In the genomic region with DNA sequence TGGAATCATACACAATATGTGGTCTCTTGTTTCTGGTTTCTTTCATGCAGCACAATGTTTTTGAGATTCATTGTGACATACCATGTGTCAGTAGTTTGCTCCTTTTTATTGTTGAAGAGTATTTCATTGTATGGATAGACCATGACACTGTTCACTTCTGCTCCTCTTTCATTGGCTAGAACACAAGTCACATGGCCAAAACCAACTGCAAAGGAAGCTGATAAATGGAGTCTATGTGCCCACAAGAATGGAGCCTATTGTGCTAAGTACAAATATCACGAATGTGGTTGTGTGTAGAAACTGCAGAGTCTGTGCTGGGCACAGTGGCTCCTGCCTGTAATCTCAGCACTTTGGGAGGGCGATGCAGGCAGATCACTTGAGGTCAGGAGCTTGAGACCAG, we compare ENCODE assay signal across 16 cellular contexts. TPM values are rescaled to one million over a fixed set of nuclear protein-coding genes. Genes with fewer than 3 reads are reported as not detected.
DNase-seq lines count a peak whose midpoint lies in the region; ATAC-seq and TF ChIP-seq lines count a peak whose summit lies in the region.
"Had no signal": no experiment of that assay in that cellular context is flagged by ENCODE, and none has a peak within 500 bp of the region (broad histone marks: within the 10 kb centered on the region; RNA-seq: fewer than 3 reads in every experiment).

No MANE protein-coding gene starts in this region.

- H2BK120ac ChIP-seq in neuronal stem cell (ENCODE audit: low read depth, low read length), result no peak overlapping the region

- H3K4ac ChIP-seq in neuronal stem cell (ENCODE audit: low read length), result no peak overlapping the region

- H4K8ac ChIP-seq in neuronal stem cell (ENCODE audit: low read depth, low read length), result no peak overlapping the region

- H3K4me3 ChIP-seq in GM23338 (no peak overlapping the region), neuronal stem cell (ENCODE audit: low read length in 2 of 2) (no peak overlapping the region), spleen (no peak overlapping the region), dorsolateral prefrontal cortex (no peak overlapping the region)
- H3K4me3 ChIP-seq in Jurkat, Clone E6-1 (ENCODE audit: low read length), result no peak overlapping the region
- H3K4me3 ChIP-seq: A549, HAP-1 had no signal

- no peak overlapping the region for H2BK15ac ChIP-seq in neuronal stem cell (ENCODE audit: low read length)

- no peak overlapping the region for H3K18ac ChIP-seq in neuronal stem cell (ENCODE audit: low read length)

- CTCF ChIA-PET in WTC11 (lab: Charles Lee), result no interaction called here

- H2AFZ ChIP-seq in GM23338, result peak overlapping the region; percentile 7; the same call in 1 of the 2 replicates
- H2AFZ ChIP-seq in neuronal stem cell (ENCODE audit: low read length), result no peak overlapping the region

- no peak overlapping the region for H3K14ac ChIP-seq in neuronal stem cell (ENCODE audit: low read length)

- no peak overlapping the region for H2AK5ac ChIP-seq in neuronal stem cell (ENCODE audit: low read depth, low read length)

- POLR2A ChIA-PET in WTC11 (lab: Charles Lee), result no interaction called here

- H3K79me1 ChIP-seq in neuronal stem cell (ENCODE audit: low read depth, low read length), result no peaks in the 10 kb centered on the region

- H3K27me3 ChIP-seq in GM23338 (ENCODE audit: insufficient read depth), result no peaks in the 10 kb centered on the region
- H3K27me3 ChIP-seq in neuronal stem cell (ENCODE audit: control insufficient read depth in 3 of 3, insufficient read depth in 3 of 3, low read depth in 1 of 3, low read length in 3 of 3), result no peaks in the 10 kb centered on the region
- H3K27me3 ChIP-seq in spleen (replicated peaks in 1 of 7), result peaks cover 0 to 15% (median 0%) of the 10 kb centered on the region in 7 donors
- no peaks in the 10 kb centered on the region for H3K27me3 ChIP-seq in dorsolateral prefrontal cortex

- H3K4me1 Mint-ChIP-seq in GM23338 (no peaks in the 10 kb centered on the region), WTC11 (peaks cover 13% of the 10 kb centered on the region)

- no peak overlapping the region for H3K9ac ChIP-seq in neuronal stem cell (ENCODE audit: low read depth, low read length, poor library complexity)

- H3K4me1 ChIP-seq in GM23338 (ENCODE audit: insufficient read depth) (peaks cover 10% of the 10 kb centered on the region; the same call in 1 of the 2 replicates), neuronal stem cell (ENCODE audit: control insufficient read depth in 2 of 2, insufficient read depth in 1 of 2, low read depth in 1 of 2, low read length in 2 of 2) (no peaks in the 10 kb centered on the region), spleen (peaks cover 0 to 12% (median 3%) of the 10 kb centered on the region in 6 donors)
- H3K4me1 ChIP-seq: A549, Caco-2, HAP-1 had no signal

- no CpG with 5 or more reads among the region's 2 CpGs for WGBS in neuronal stem cell (ENCODE audit: extremely low coverage in 2 of 2, insufficient read length in 2 of 2, insufficient replicate concordance in 1 of 2), 2 donors
- 84 to 97% (median 93%) methylated on average over 2 of the region's 2 CpGs for WGBS in spleen, 5 donors

- no peaks in the 10 kb centered on the region for H3K79me2 ChIP-seq in GM23338 (replicated peaks; ENCODE audit: insufficient read depth)

- no peaks in the 10 kb centered on the region for H3K36me3 Mint-ChIP-seq in GM23338 (ENCODE audit: low read depth)
- H3K36me3 Mint-ChIP-seq in WTC11, result no peaks in the 10 kb centered on the region
- H3K36me3 Mint-ChIP-seq: CD14-positive monocyte; CD8-positive, alpha-beta T cell had no signal

- no peak overlapping the region for H3K4me3 Mint-ChIP-seq in GM23338
- no peak overlapping the region for H3K4me3 Mint-ChIP-seq in WTC11
- H3K4me3 Mint-ChIP-seq: CD14-positive monocyte; CD8-positive, alpha-beta T cell had no signal

- H2BK12ac ChIP-seq in neuronal stem cell (ENCODE audit: low read length), result no peak overlapping the region

- no peak overlapping the region for H3K27ac Mint-ChIP-seq in GM23338
- no peak overlapping the region for H3K27ac Mint-ChIP-seq in WTC11
- H3K27ac Mint-ChIP-seq: CD14-positive monocyte; CD8-positive, alpha-beta T cell had no signal

- H3K23ac ChIP-seq in neuronal stem cell (ENCODE audit: low read depth, low read length, poor library complexity), result no peak overlapping the region

- no peak overlapping the region for H2BK5ac ChIP-seq in neuronal stem cell (ENCODE audit: low read length)

- TF ChIP-seq POLR2A in spleen (IDR thresholded peaks at IDR 0.05), result no peak

- no peaks in the 10 kb centered on the region; the same call in 1 of the 2 replicates for H3K9me2 ChIP-seq in GM23338 (ENCODE audit: insufficient read depth)

- no peaks in the 10 kb centered on the region for H4K20me1 ChIP-seq in GM23338 (replicated peaks; ENCODE audit: insufficient read depth)

- H3K9me3 Mint-ChIP-seq in GM23338, result peaks cover under 1% of the 10 kb centered on the region; the same call in 1 of the 3 replicates
- H3K9me3 Mint-ChIP-seq in WTC11, result peaks cover under 1% of the 10 kb centered on the region; the same call in 1 of the 2 replicates
- H3K9me3 Mint-ChIP-seq: CD14-positive monocyte; CD8-positive, alpha-beta T cell had no signal

- peaks cover 5% of the 10 kb centered on the region for H3F3A ChIP-seq in GM23338 (replicated peaks; ENCODE audit: low read depth)

- H4K91ac ChIP-seq in neuronal stem cell (ENCODE audit: low read depth, low read length, poor library complexity), result no peak overlapping the region

- no peak overlapping the region for H3K27ac ChIP-seq in GM23338 (ENCODE audit: low read depth)
- H3K27ac ChIP-seq in neuronal stem cell (replicated peaks; ENCODE audit: low read length), result no peak overlapping the region
- no peak overlapping the region for H3K27ac ChIP-seq in spleen
- no peak overlapping the region for H3K27ac ChIP-seq in dorsolateral prefrontal cortex
- H3K27ac ChIP-seq: A549 had no signal

- H3K9me3 ChIP-seq in neuronal stem cell (replicated peaks in 1 of 2; ENCODE audit: control insufficient read depth in 2 of 2, insufficient read depth in 1 of 2, low read depth in 1 of 2, low read length in 2 of 2) (no peaks in the 10 kb centered on the region), spleen (no peaks in the 10 kb centered on the region)
- H3K9me3 ChIP-seq: A549, Caco-2, HAP-1 had no signal

- H3K36me3 ChIP-seq in GM23338 (ENCODE audit: insufficient read depth) (no peaks in the 10 kb centered on the region), neuronal stem cell (replicated peaks in 1 of 2; ENCODE audit: control insufficient read depth in 2 of 2, insufficient read depth in 2 of 2, low read length in 2 of 2) (no peaks in the 10 kb centered on the region), spleen (no peaks in the 10 kb centered on the region)
- H3K36me3 ChIP-seq: HAP-1 had no signal

- H3K4me2 ChIP-seq in GM23338 (no peak overlapping the region), neuronal stem cell (ENCODE audit: insufficient read depth, low read length, poor library complexity, severe bottlenecking) (peak overlapping the region; percentile 11)
- H3K4me2 ChIP-seq: A549 had no signal

- no peak for DNase-seq in GM23338 (ENCODE audit: low spot score)
- DNase-seq in Jurkat, Clone E6-1 (ENCODE audit: low read depth, low spot score), result peak; percentile 19
- no peak for DNase-seq in WTC11 (ENCODE audit: low spot score)
- no peak for DNase-seq in neuronal stem cell (ENCODE audit: low spot score)
- DNase-seq in HK-2 (ENCODE audit: unreplicated experiment), result no peak
- no peak for DNase-seq in spleen
- DNase-seq in NCI-H1694 treated with DMSO at 0.1 percent for 48 hours (lab: John Stamatoyannopoulos, UW), result no peak
- no peak for DNase-seq in dorsolateral prefrontal cortex
- DNase-seq: Caco-2; CD8-positive, alpha-beta T cell; DND-41; GDM1; KBM-7 had no signal

- intact Hi-C loops in spleen (cut with DNase I; ENCODE audit: low total_unique reads) (no loop called here), dorsolateral prefrontal cortex (cut with DNase I) (no loop called here)

- ATAC-seq in GM23338 (no peak), WTC11 (no peak)
- ATAC-seq: A549; CD8-positive, alpha-beta T cell had no signal

- H3K27me3 Mint-ChIP-seq in GM23338 (ENCODE audit: insufficient read depth, low read depth, poor library complexity), result peaks cover 4% of the 10 kb centered on the region
- no peaks in the 10 kb centered on the region for H3K27me3 Mint-ChIP-seq in WTC11 (ENCODE audit: low read depth)

- no peak for TF ChIP-seq CTCF in GM23338 (conservative IDR thresholded peaks at IDR 0.05; ENCODE audit: low read depth in 2 of 2)
- no peak for TF ChIP-seq CTCF in WTC11 (IDR thresholded peaks at IDR 0.05)
- TF ChIP-seq CTCF in spleen (IDR thresholded peaks at IDR 0.05 in 8 of 11, conservative IDR thresholded peaks at IDR 0.05 in 3 of 11), result no peak
- TF ChIP-seq CTCF in dorsolateral prefrontal cortex (IDR thresholded peaks at IDR 0.05 in 54 of 56, conservative IDR thresholded peaks at IDR 0.05 in 2 of 56; ENCODE audit: low read depth in 1 of 56, partially characterized antibody in 56 of 56), result no peak

TF ChIP-seq in WTC11, 78 proteins besides CTCF, POLR2A, EP300 and RAD21:
- TF ChIP-seq, protein P1, sequence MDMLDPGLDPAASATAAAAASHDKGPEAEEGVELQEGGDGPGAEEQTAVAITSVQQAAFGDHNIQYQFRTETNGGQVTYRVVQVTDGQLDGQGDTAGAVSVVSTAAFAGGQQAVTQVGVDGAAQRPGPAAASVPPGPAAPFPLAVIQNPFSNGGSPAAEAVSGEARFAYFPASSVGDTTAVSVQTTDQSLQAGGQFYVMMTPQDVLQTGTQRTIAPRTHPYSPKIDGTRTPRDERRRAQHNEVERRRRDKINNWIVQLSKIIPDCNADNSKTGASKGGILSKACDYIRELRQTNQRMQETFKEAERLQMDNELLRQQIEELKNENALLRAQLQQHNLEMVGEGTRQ (CRISPR knock-in tag; IDR thresholded peaks at IDR 0.05), result peak; percentile 39; the same call in 1 of the 2 replicates
- TF ChIP-seq, protein P2, sequence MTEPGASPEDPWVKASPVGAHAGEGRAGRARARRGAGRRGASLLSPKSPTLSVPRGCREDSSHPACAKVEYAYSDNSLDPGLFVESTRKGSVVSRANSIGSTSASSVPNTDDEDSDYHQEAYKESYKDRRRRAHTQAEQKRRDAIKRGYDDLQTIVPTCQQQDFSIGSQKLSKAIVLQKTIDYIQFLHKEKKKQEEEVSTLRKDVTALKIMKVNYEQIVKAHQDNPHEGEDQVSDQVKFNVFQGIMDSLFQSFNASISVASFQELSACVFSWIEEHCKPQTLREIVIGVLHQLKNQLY (CRISPR knock-in tag; IDR thresholded peaks at IDR 0.05), result no peak

RNA-seq across cellular contexts. Expression of a gene that starts 28.6 kb away (rescaled TPM):
- total RNA-seq in GM23338 (2014; rRNA removed; shearing (Covaris generic)), result 114 and 132 TPM in 2 replicates
- polyA plus RNA-seq in GM23338 (2016; fragmentation: Nextera tagmentation; extraction: Ambion mirVana) (48.7 and 56.3 TPM in 2 replicates), spleen (1 to 10 TPM; 1.5 to 2.2 (median 2.0) TPM)
- 12.3 TPM for polyA plus RNA-seq in Jurkat, Clone E6-1 (2012; ENCODE audit: insufficient read depth, insufficient read length)
- total RNA-seq in WTC11 (2021) (79.1 to 81.8 TPM (median 79.6 TPM) in 3 replicates), spleen (10 to 100 TPM in 1 of 7 donors, 1 to 10 TPM in 6; 4.7 to 10.0 (median 6.6) TPM), dorsolateral prefrontal cortex (10 to 100 TPM; 12.4 to 32.1 (median 20.8) TPM)
- polyA plus RNA-seq in neuronal stem cell (2013, experiment 1 of 2), result 58.8 TPM
- 59.7 TPM for polyA plus RNA-seq in neuronal stem cell (2013, experiment 2 of 2)
